Comparison of ENCODE assay signal across 17 cellular contexts in genomic region chr6:47267301-47267700, GRCh38.
"Had no signal": no experiment of that assay in that cellular context is flagged by ENCODE, and none has a peak within 500 bp of the region (broad histone marks: within the 10 kb centered on the region; RNA-seq: fewer than 3 reads in every experiment).

No MANE protein-coding gene starts in this region.

- H3K27ac ChIP-seq: coronary artery, hepatocyte, right atrium auricular region, sigmoid colon, suprapubic skin, thyroid gland had no signal

- H3K4me3 Mint-ChIP-seq: endodermal cell; naive thymus-derived CD4-positive, alpha-beta T cell; nephron progenitor cell; type B pancreatic cell had no signal

- H3K27ac Mint-ChIP-seq: endodermal cell; naive thymus-derived CD4-positive, alpha-beta T cell; nephron progenitor cell; type B pancreatic cell had no signal

- H2AFZ ChIP-seq: hepatocyte had no signal

- H3K4me1 ChIP-seq: suprapubic skin had no signal

- H3K36me3 ChIP-seq: right atrium auricular region, sigmoid colon, suprapubic skin, thyroid gland had no signal

- H3K4me3 ChIP-seq: coronary artery, hepatocyte, right atrium auricular region, sigmoid colon, suprapubic skin, thyroid gland had no signal

- H3K9me3 Mint-ChIP-seq: endodermal cell, type B pancreatic cell had no signal

- H3K36me3 Mint-ChIP-seq: naive thymus-derived CD4-positive, alpha-beta T cell had no signal

- H3K4me1 Mint-ChIP-seq: naive thymus-derived CD4-positive, alpha-beta T cell had no signal

- ATAC-seq: naive thymus-derived CD4-positive, alpha-beta T cell had no signal

- H3K27me3 Mint-ChIP-seq: type B pancreatic cell had no signal

- DNase-seq: effector CD4-positive, alpha-beta T cell; endodermal cell; foreskin melanocyte; head of caudate nucleus; kidney glomerular epithelial cell; naive thymus-derived CD4-positive, alpha-beta T cell; nephron progenitor cell; sigmoid colon; small intestine; stimulated activated CD4-positive, alpha-beta T cell treated with anti-CD3 and anti-CD28 coated beads, Interleukin-12 subunit alpha, Interleukin-12 subunit beta, amount 100 ng/mL, for 4 hours; stimulated activated naive CD4-positive, alpha-beta T cell treated with Interleukin-2 at 50 U/mL for 16 hours; thyroid gland had no signal

- H3K27me3 ChIP-seq: hepatocyte, right atrium auricular region, sigmoid colon, suprapubic skin, thyroid gland had no signal

- H3K4me2 ChIP-seq: hepatocyte had no signal

- H3K9me3 ChIP-seq: right atrium auricular region, sigmoid colon, suprapubic skin, thyroid gland had no signal
